Comparison of ENCODE assay signal across 1 cellular context in the genomic region with DNA sequence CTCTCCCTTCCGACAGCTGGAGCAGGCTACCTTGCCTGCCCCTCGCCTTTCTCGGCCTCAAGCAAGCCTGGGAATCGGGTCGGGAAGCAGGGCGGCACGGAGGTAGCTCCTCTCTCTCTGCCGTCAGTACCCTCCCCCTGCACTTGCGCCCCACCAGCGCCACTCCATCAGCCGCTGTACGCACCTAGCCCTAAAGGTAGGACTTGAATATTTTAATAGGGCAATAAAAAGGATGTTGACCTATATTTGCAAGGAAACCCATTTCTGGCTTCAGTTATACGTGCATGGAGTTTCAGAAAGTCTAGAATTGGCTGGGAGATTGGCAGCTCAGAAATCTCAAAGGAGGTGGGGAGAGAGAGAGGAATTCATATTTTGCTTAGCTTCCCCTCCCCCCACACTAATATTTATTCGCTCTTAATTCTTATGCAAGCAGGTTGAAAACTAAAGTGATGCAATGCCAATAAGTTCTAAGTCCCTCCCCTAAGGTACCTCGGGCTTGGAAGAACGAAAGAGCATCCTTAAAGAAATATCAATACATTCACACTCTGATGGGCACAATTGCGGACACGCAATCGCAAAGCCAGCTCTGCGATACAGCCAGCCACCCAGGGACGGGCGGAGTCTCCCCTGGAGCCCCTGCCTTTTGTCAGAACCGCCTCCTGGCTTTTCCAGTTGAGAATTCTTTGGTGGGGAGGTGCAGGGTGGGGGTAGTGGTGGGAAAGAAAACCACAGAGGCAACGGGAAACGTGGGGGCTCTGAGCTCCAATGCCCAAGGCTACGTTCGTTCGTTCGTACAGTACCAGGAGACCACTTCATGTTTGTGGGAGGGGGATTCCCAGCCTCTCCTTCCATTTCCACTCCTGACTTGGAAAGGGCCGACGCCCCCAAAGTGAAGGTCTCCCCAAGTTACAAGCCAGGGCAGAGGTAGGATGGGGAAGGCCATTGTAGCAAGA.
TF ChIP-seq lines count a peak whose summit lies in the region.

No MANE protein-coding gene starts in this region.

TF ChIP-seq in SK-N-SH treated with all-trans-retinoic acid at 6 μM for 48 hours, 23 proteins besides CTCF, POLR2A, EP300 and RAD21 (continued from another document):
- TF ChIP-seq, protein P1, sequence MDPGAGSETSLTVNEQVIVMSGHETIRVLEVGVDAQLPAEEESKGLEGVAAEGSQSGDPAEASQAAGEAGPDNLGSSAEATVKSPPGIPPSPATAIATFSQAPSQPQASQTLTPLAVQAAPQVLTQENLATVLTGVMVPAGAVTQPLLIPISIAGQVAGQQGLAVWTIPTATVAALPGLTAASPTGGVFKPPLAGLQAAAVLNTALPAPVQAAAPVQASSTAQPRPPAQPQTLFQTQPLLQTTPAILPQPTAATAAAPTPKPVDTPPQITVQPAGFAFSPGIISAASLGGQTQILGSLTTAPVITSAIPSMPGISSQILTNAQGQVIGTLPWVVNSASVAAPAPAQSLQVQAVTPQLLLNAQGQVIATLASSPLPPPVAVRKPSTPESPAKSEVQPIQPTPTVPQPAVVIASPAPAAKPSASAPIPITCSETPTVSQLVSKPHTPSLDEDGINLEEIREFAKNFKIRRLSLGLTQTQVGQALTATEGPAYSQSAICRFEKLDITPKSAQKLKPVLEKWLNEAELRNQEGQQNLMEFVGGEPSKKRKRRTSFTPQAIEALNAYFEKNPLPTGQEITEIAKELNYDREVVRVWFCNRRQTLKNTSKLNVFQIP (CRISPR knock-in tag; IDR thresholded peaks at IDR 0.05; ENCODE audit: borderline replicate concordance, low read depth) = no peak
- no peak for TF ChIP-seq RARB (CRISPR knock-in tag; IDR thresholded peaks at IDR 0.05)
- TF ChIP-seq SNAI2 (CRISPR knock-in tag; IDR thresholded peaks at IDR 0.05) = no peak
- TF ChIP-seq ISL1 (CRISPR knock-in tag; IDR thresholded peaks at IDR 0.05) = no peak
TF ChIP-seq in SK-N-SH treated with all-trans-retinoic acid at 6 μM for 48 hours: peak in this region for 0.
